In the genomic region with DNA sequence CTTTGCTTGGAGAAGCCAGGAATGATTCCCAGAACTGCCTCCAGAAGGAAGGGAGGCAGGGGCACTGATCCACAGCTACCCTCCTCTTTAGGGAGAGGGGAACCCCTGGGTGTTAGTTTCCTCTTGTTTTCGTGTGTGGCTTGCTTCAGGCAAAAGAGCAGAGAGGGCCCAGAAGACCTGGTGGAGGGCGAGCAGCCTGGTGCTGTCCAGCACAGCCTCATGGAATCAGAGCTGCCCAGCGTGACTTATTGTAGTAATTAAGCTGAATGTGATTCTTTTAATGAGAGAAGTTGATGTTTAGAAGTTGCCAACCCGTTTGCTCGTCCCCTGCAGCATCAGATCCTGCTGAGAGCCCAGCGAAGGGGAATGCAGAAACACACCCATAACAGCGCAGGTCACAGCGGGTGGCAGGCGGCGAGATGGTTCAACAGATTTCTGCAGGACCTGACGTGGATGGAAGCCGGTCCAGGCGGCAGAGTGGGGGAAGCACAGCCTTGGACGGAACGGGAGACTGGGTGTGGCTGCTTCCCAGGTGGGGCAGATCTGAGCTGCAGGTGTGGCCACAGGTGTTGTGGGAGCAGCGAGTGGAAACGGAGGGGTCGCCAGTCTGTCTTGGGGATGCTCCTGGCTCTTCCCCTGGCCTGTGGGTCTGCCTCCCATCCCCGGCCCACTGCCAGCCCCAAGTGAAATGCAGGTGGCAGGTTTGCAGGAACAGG, we compare ENCODE assay signal across 1 cellular context.
TF ChIP-seq lines count a peak whose summit lies in the region.

No MANE protein-coding gene starts in this region.

TF ChIP-seq in Ishikawa, 13 proteins besides CTCF, POLR2A, EP300 and RAD21 (continued from another document):
- peak; percentile 69 for TF ChIP-seq REST (IDR thresholded peaks at IDR 0.05; ENCODE audit: low read depth)
